In the genomic region with DNA sequence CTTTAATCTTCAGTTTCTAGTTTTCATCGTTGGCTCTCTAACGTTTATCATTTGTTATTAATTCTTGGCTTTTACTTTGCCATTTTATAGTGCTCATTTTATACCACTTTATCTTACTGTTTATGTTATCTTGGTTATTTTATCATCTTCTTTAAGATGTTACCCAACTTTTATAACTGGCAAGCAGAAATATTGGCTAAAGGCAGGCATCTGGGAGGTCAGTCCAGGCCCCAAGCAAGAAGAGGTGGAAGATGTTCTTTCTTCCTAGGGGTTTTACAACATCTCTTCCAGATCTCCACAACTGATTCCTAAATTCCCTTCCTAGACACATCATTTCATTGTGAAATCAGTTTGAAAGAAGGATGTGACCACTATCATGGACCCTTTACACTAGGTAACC, we compare ENCODE assay signal across 26 cellular contexts.
"Had no signal": no experiment of that assay in that cellular context is flagged by ENCODE, and none has a peak within 500 bp of the region (broad histone marks: within the 10 kb centered on the region; RNA-seq: fewer than 3 reads in every experiment).

No MANE protein-coding gene starts in this region.

- H3K27me3 Mint-ChIP-seq: central memory CD8-positive, alpha-beta T cell; stimulated activated naive B cell treated with anti-CD40 and anti-IgM and Interleukin-4, amounts not matched to agents 10 μg/mL and 1 μg/mL and 100 μg/mL, for 72 hours had no signal

- H3K27ac ChIP-seq: adrenal gland, breast epithelium, testis had no signal

- H3K4me3 ChIP-seq: adrenal gland, breast epithelium, mucosa of descending colon, sigmoid colon, testis had no signal

- H3K9me3 ChIP-seq: adrenal gland, breast epithelium, mucosa of descending colon, sigmoid colon, SK-N-SH, testis had no signal

- ATAC-seq: activated T-cell treated with anti-CD3 and anti-CD28 coated beads, Interleukin-2, amount 50 U/mL, for 4 hours; left ventricle myocardium superior; stimulated activated naive B cell treated with anti-CD40 and anti-IgM and Interleukin-4, amounts not matched to agents 10 μg/mL and 1 μg/mL and 100 μg/mL, for 72 hours had no signal

- H3K4me2 ChIP-seq: SK-N-SH had no signal

- H3K27ac Mint-ChIP-seq: activated naive CD8-positive, alpha-beta T cell; activated T-helper 2 cell treated with anti-CD3 and anti-CD28 coated beads, Interferon-gamma antibody, Interleukin-2, Interleukin-4, amounts not matched to agents 10 μg/mL and 5 μg/mL and 100 μg/mL, durations not matched to agents 14 hours and 24 hours and 36 hours; endodermal cell; stimulated activated naive B cell treated with anti-CD40 and anti-IgM and Interleukin-4, amounts not matched to agents 10 μg/mL and 1 μg/mL and 100 μg/mL, for 72 hours; T-helper 2 cell treated with Interferon-gamma antibody and Interleukin-4, amounts not matched to agents 5 μg/mL and 100 μg/mL, for 36 hours had no signal

- H3K36me3 Mint-ChIP-seq: activated naive CD8-positive, alpha-beta T cell; stimulated activated naive B cell treated with anti-CD40 and anti-IgM and Interleukin-4, amounts not matched to agents 10 μg/mL and 1 μg/mL and 100 μg/mL, for 72 hours had no signal

- DNase-seq: activated CD4-positive, alpha-beta T cell treated with anti-CD3 and anti-CD28 coated beads for 1 hour; activated CD8-positive, alpha-beta memory T cell treated with anti-CD3 and anti-CD28 coated beads for 24 hours; activated CD8-positive, alpha-beta memory T cell treated with anti-CD3 and anti-CD28 coated beads, Interleukin-2, amount 50 U/mL, for 48 hours; activated naive CD4-positive, alpha-beta T cell; activated T-cell treated with anti-CD3 and anti-CD28 coated beads, Interleukin-2, amount 50 U/mL, for 4 hours; adrenal gland; endodermal cell; foreskin melanocyte; hypothalamus; left ventricle myocardium superior; mesendoderm; occipital lobe; sigmoid colon; SK-N-SH; stimulated activated CD4-positive, alpha-beta T cell treated with anti-CD3 and anti-CD28 coated beads, Interleukin-2, amount 100 ng/mL, for 48 hours; stimulated activated CD8-positive, alpha-beta memory T cell treated with anti-CD3 and anti-CD28 coated beads, Interleukin-4, amount 100 ng/mL, for 48 hours; stimulated activated naive B cell treated with anti-CD40 and anti-IgM and Interleukin-4, amounts not matched to agents 10 μg/mL and 1 μg/mL and 100 μg/mL, for 72 hours; testis; trophoblast cell had no signal

- H3K9me3 Mint-ChIP-seq: activated T-cell treated with anti-CD3 and anti-CD28 coated beads, Interleukin-2, amount 50 U/mL, for 4 hours; activated T-helper 2 cell treated with anti-CD3 and anti-CD28 coated beads, Interferon-gamma antibody, Interleukin-2, Interleukin-4, amounts not matched to agents 10 μg/mL and 5 μg/mL and 100 μg/mL, durations not matched to agents 14 hours and 24 hours and 36 hours; central memory CD8-positive, alpha-beta T cell; endodermal cell; stimulated activated naive B cell treated with anti-CD40 and anti-IgM and Interleukin-4, amounts not matched to agents 10 μg/mL and 1 μg/mL and 100 μg/mL, for 72 hours; T-helper 2 cell treated with Interferon-gamma antibody and Interleukin-4, amounts not matched to agents 5 μg/mL and 100 μg/mL, for 36 hours had no signal

- H3K4me3 Mint-ChIP-seq: activated naive CD8-positive, alpha-beta T cell; activated T-cell treated with anti-CD3 and anti-CD28 coated beads, Interleukin-2, amount 50 U/mL, for 4 hours; central memory CD8-positive, alpha-beta T cell; endodermal cell; neural crest cell; stimulated activated naive B cell treated with anti-CD40 and anti-IgM and Interleukin-4, amounts not matched to agents 10 μg/mL and 1 μg/mL and 100 μg/mL, for 72 hours; T-helper 2 cell treated with Interferon-gamma antibody and Interleukin-4, amounts not matched to agents 5 μg/mL and 100 μg/mL, for 36 hours had no signal

- H3K36me3 ChIP-seq: adrenal gland, breast epithelium, sigmoid colon had no signal

- H3K4me1 Mint-ChIP-seq: central memory CD8-positive, alpha-beta T cell; stimulated activated naive B cell treated with anti-CD40 and anti-IgM and Interleukin-4, amounts not matched to agents 10 μg/mL and 1 μg/mL and 100 μg/mL, for 72 hours had no signal

- H3K27me3 ChIP-seq: adrenal gland, breast epithelium, sigmoid colon, testis had no signal

- H3K9ac ChIP-seq: SK-N-SH had no signal

- H3K4me1 ChIP-seq: breast epithelium, sigmoid colon, testis had no signal
